8 cellular contexts compared by ENCODE assay signal in the genomic region with DNA sequence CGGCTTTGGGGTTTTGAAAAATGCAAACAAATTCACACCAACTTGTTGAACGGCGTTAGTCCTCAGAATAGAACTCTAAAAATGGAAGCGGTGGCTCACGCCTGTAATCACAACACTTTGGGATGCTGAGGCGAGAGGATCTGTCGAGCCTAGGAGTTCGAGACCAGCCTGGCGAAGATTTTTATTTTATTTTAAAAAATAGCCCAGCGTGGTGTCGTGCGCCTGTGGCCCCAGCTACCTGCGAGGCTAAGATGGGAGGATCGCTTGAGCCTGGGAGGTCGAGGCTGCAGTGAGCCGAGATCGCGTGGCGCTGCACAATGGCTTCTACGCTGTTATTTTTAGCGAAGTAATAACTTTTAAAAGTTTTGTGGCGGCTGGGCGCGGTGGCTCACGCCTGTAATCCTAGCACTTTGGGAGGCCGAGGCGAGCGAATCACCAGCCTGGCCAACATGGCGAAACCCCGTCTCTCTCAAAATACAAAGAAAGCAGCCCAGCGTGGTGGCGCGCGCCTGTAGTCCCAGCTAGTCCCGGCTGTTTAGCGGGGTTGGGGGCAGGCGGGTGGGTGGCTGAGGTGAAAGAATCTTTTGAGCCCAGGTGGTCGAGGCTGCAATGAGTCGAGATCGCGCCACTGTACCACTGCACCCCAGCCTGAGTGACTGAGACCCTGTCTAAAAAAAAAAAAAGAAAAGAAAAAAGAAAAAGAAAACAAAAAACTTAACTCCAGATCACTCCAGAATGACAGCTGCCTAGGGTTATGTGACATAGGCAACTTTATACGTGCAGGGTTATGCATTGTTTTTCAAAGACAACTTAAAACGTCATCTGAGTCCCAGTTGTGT. TPM values are rescaled to one million over a fixed set of nuclear protein-coding genes. Genes with fewer than 3 reads are reported as not detected.
DNase-seq lines count a peak whose midpoint lies in the region; ATAC-seq, FAIRE-seq and TF ChIP-seq lines count a peak whose summit lies in the region.

No MANE protein-coding gene starts in this region.

- peak overlapping the region; percentile 93 for H3K27ac Mint-ChIP-seq in HFFc6
- no peak overlapping the region for H3K27ac Mint-ChIP-seq in astrocyte (ENCODE audit: unreplicated experiment)
- peak overlapping the region; percentile 90 to 96 (median 92) for H3K27ac Mint-ChIP-seq in immature natural killer cell

- H3K4me2 ChIP-seq in astrocyte (ENCODE audit: low read length) = peak overlapping the region; percentile 92

- peaks cover 15% of the 10 kb centered on the region for H3K79me2 ChIP-seq in astrocyte (ENCODE audit: insufficient read depth, low read length)

- H3K4me1 ChIP-seq in ES-I3 (ENCODE audit: insufficient read depth, low read length) (peaks cover 20% of the 10 kb centered on the region), Peyer's patch (peaks cover 0 to 16% (median 4%) of the 10 kb centered on the region in 4 donors), astrocyte (ENCODE audit: insufficient read depth, low read length) (peaks cover 24% of the 10 kb centered on the region)

- H3K9me3 ChIP-seq in ES-I3 (ENCODE audit: control insufficient read depth, insufficient read depth, low read length) (no peaks in the 10 kb centered on the region), Peyer's patch (no peaks in the 10 kb centered on the region), astrocyte (ENCODE audit: insufficient read depth, low read depth, low read length) (no peaks in the 10 kb centered on the region)

- H3K4me3 ChIP-seq in Peyer's patch = peak overlapping the region; percentile 70 to 90 (median 88)
- peak overlapping the region; percentile 94 for H3K4me3 ChIP-seq in astrocyte (ENCODE audit: insufficient read depth, low read depth, low read length)

- H3K9ac ChIP-seq in ES-I3 (ENCODE audit: low read depth, low read length) = peak overlapping the region; percentile 97
- peak overlapping the region; percentile 90 for H3K9ac ChIP-seq in astrocyte (ENCODE audit: low read length)

- peaks cover 28% of the 10 kb centered on the region for H3K36me3 Mint-ChIP-seq in HFFc6 (ENCODE audit: low read depth)
- H3K36me3 Mint-ChIP-seq in astrocyte (ENCODE audit: low read depth, unreplicated experiment) = peaks cover 2% of the 10 kb centered on the region
- H3K36me3 Mint-ChIP-seq in immature natural killer cell = no peaks in the 10 kb centered on the region

- peak overlapping the region; percentile 95 for H2AFZ ChIP-seq in astrocyte (ENCODE audit: low read depth, low read length)

- H3K4me3 Mint-ChIP-seq in HFFc6 = peak overlapping the region; percentile 92
- peak overlapping the region; percentile 81 for H3K4me3 Mint-ChIP-seq in astrocyte (ENCODE audit: unreplicated experiment)
- H3K4me3 Mint-ChIP-seq in immature natural killer cell = peak overlapping the region; percentile 88 to 95 (median 92)

- TF ChIP-seq CTCF in HFFc6 (IDR thresholded peaks at IDR 0.05) (no peak), Peyer's patch (IDR thresholded peaks at IDR 0.05) (no peak), astrocyte (IDR thresholded peaks at IDR 0.05; ENCODE audit: insufficient read depth, low read depth, low read length) (no peak)

- peaks cover 6% of the 10 kb centered on the region for H3K36me3 ChIP-seq in ES-I3 (ENCODE audit: insufficient read depth, low read length)
- peaks cover 0 to 27% (median 0%) of the 10 kb centered on the region in 3 donors for H3K36me3 ChIP-seq in Peyer's patch
- H3K36me3 ChIP-seq in astrocyte (ENCODE audit: insufficient read depth, low read length) = peaks cover 7% of the 10 kb centered on the region

- no peak for FAIRE-seq in astrocyte (lab: Jason Lieb, UNC)

- H3K9me3 Mint-ChIP-seq in HFFc6 (no peaks in the 10 kb centered on the region), astrocyte (ENCODE audit: unreplicated experiment) (peaks cover 3% of the 10 kb centered on the region), immature natural killer cell (no peaks in the 10 kb centered on the region)

- TF ChIP-seq POLR2A in Peyer's patch (IDR thresholded peaks at IDR 0.05) = no peak

- no peaks in the 10 kb centered on the region for H4K20me1 ChIP-seq in astrocyte (ENCODE audit: insufficient read depth, low read length)

- H3K27me3 Mint-ChIP-seq in HFFc6 (ENCODE audit: insufficient read depth) (no peaks in the 10 kb centered on the region; the same call in 1 of the 2 replicates), astrocyte (ENCODE audit: low read depth, unreplicated experiment) (no peaks in the 10 kb centered on the region), immature natural killer cell (ENCODE audit: low read depth in 3 of 3) (peaks cover 3 to 17% (median 16%) of the 10 kb centered on the region in 3 donors)

- DNase-seq in HFFc6 (peak; percentile 32), Peyer's patch (peak; percentile 41 to 66 (median 61)), astrocyte (ENCODE audit: low read depth) (no peak), immature natural killer cell (peak; percentile 26 to 53 (median 30)), cerebellum (ENCODE audit: low spot score) (no peak)
- DNase-seq in stimulated activated CD4-positive, alpha-beta T cell treated with anti-CD3 and anti-CD28 coated beads, Interleukin-15, amount 100 ng/mL, for 24 hours = peak; percentile 32

- H3K4me1 Mint-ChIP-seq in HFFc6 (ENCODE audit: low read depth) (peaks cover 77% of the 10 kb centered on the region), astrocyte (ENCODE audit: low read depth, unreplicated experiment) (peaks cover 10% of the 10 kb centered on the region), immature natural killer cell (peaks cover 51 to 53% of the 10 kb centered on the region in 2 donors)

- H3K27ac ChIP-seq in Peyer's patch (peak overlapping the region; percentile 92 to 95 (median 93)), astrocyte (ENCODE audit: low read depth, low read length) (peak overlapping the region; percentile 68)

- H3K27me3 ChIP-seq in Peyer's patch (no peaks in the 10 kb centered on the region), astrocyte (ENCODE audit: insufficient read depth, low read length) (no peaks in the 10 kb centered on the region)

- ATAC-seq in GM18861 (IDR thresholded peaks at IDR 0.05; ENCODE audit: unreplicated experiment) = no peak

RNA-seq across cellular contexts. Expression of a gene that starts 0.8 kb away (rescaled TPM):
- total RNA-seq in HFFc6 (2021; fragmentation: NEBNext Ultra II Directional; extraction: Animal tissue kit (Norgen Biotek cat#: 25700)) = 10 to 100 TPM; 80.8 to 91.6 (median 87.7) TPM
- total RNA-seq in Peyer's patch (100 to 1,000 TPM; 138 to 640 (median 223) TPM), astrocyte (13.1 and 14.4 TPM in 2 replicates), cerebellum (18.2 TPM)
- 10 to 100 TPM; 40.0 to 79.1 (median 41.5) TPM for polyA plus RNA-seq in immature natural killer cell

RNA-seq across cellular contexts. Expression of a gene that starts 25.4 kb away (rescaled TPM):
- total RNA-seq in HFFc6 (2021; fragmentation: NEBNext Ultra II Directional; extraction: Animal tissue kit (Norgen Biotek cat#: 25700)) = 10 to 100 TPM in 5 of 6 experiments, 1 to 10 TPM in 1; 9.2 to 15.4 (median 14.0) TPM
- total RNA-seq in Peyer's patch (10 to 100 TPM in 1 of 4 donors, 1 to 10 TPM in 3; 5.9 to 31.4 (median 7.3) TPM), astrocyte (13.7 and 16.0 TPM in 2 replicates), cerebellum (25.4 TPM)
- polyA plus RNA-seq in immature natural killer cell = 1 to 10 TPM; 3.5 to 6.8 (median 6.4) TPM

Comparison
In these comparisons a context has a peak if more than half of its experiments do, and no peak if none do; other contexts are left out.
1. DNase-seq: peak in HFFc6 (single experiment), Peyer's patch (3 of 3), immature natural killer cell (3 of 3) and stimulated activated CD4-positive, alpha-beta T cell treated with anti-CD3 and anti-CD28 coated beads, Interleukin-15, amount 100 ng/mL, for 24 hours (single experiment); none in astrocyte (single experiment) and cerebellum (single experiment).
2. Peak in every context shown above with its lines, with median percentiles within 50 percentile points of each other: H3K4me3 Mint-ChIP-seq.